In the genomic region with DNA sequence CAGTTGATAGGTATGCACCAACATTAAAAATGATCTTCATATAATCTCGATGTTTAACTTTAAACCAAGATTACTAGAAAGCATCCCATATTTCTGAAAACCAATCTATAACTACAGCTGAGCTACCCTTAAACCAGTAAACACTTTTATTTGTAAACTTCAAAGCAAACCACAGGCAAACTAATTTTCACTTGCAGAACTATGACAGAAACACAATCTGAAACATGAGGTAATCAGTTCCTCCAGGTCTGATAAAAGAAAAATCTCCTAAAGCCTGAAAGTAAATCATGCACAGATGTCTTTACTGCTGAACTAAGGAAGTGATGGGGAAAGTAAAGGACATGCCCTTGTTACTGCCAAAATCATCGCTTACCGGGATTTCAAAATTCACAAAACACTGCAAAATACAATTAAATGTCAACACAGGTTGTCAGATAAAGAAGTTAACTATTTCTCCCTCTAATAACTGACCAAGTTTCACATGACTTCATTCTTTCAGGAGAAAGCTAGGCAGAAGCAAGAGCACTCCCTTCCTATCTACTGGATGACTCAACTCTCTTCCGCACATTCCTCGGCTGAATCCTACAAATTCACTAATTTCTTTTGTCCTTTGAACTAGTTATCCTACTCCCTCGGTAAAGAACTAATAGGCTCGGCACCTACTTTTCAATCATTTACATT, we compare ENCODE assay signal across 8 cellular contexts. TPM values are rescaled to one million over a fixed set of nuclear protein-coding genes. Genes with fewer than 3 reads are reported as not detected.
DNase-seq lines count a peak whose midpoint lies in the region; ATAC-seq and TF ChIP-seq lines count a peak whose summit lies in the region.

No MANE protein-coding gene starts in this region.

- intact Hi-C loops in prostate gland (cut with DNase I): loop anchor here (5.0 kb wide), 1 partner anchor 450 kb away; the partner anchor contains the start of gene NUDT4

- WGBS in prostate gland: 14% methylated on average over 7 of the region's 7 CpGs

- H3K9me3 Mint-ChIP-seq in T-cell: no peaks in the 10 kb centered on the region

- H3K4me1 Mint-ChIP-seq in T-cell: peaks cover 42 to 49% (median 43%) of the 10 kb centered on the region in 3 donors

- TF ChIP-seq CTCF in fibroblast of pulmonary artery (IDR thresholded peaks at IDR 0.05; ENCODE audit: low read length, missing control alignments): no peak
- TF ChIP-seq CTCF in prostate gland (IDR thresholded peaks at IDR 0.05): no peak

- H3K27ac Mint-ChIP-seq in T-cell: peak overlapping the region; percentile 89 to 92

- no peaks in the 10 kb centered on the region for H3K9me3 ChIP-seq in ES-I3 (ENCODE audit: control insufficient read depth, insufficient read depth, low read length)
- H3K9me3 ChIP-seq in prostate gland: no peaks in the 10 kb centered on the region

- H3K36me3 ChIP-seq in ES-I3 (ENCODE audit: insufficient read depth, low read length) (no peaks in the 10 kb centered on the region), prostate gland (no peaks in the 10 kb centered on the region)

- CTCF ChIA-PET in T-cell (lab: Charles Lee): interaction anchor here (0.5 to 4.4 kb wide), 20 partner anchors 9 to 1614 kb away, joined by 3 to 12 read pairs (median 4); partner anchors contain the start of gene UBE2N (in 1 of the 2)

- no peak for DNase-seq in T-cell
- DNase-seq in fibroblast of pulmonary artery (ENCODE audit: low read depth): peak; percentile 89
- DNase-seq in prostate gland (ENCODE audit: low spot score): no peak

- H3K4me1 ChIP-seq in ES-I3 (ENCODE audit: insufficient read depth, low read length): peaks cover 18% of the 10 kb centered on the region
- no peaks in the 10 kb centered on the region for H3K4me1 ChIP-seq in prostate gland (replicated peaks)

- H3K4me3 ChIP-seq in fibroblast of pulmonary artery (replicated peaks; ENCODE audit: low read depth, low read length): peak overlapping the region; percentile 78
- H3K4me3 ChIP-seq in prostate gland: peak overlapping the region; percentile 85

- ATAC-seq in HG02981 (IDR thresholded peaks at IDR 0.05; ENCODE audit: unreplicated experiment) (peak; percentile 14), T-cell (replicated peaks in 1 of 4) (no peak), GM18505 (IDR thresholded peaks at IDR 0.05; ENCODE audit: unreplicated experiment) (no peak), GM21529 (IDR thresholded peaks at IDR 0.05; ENCODE audit: unreplicated experiment) (no peak), GM19397 (IDR thresholded peaks at IDR 0.05; ENCODE audit: unreplicated experiment) (no peak)

- no peaks in the 10 kb centered on the region for H3K27me3 ChIP-seq in prostate gland (replicated peaks; ENCODE audit: insufficient read depth)

- POLR2A ChIA-PET in T-cell (lab: Charles Lee): interaction anchor here in 1 of 2 donors (0.6 to 1.1 kb wide), 3 partner anchors 16 to 1611 kb away, joined by 3 to 4 read pairs (median 3); no protein-coding TSS in a partner anchor

- peaks cover 10% of the 10 kb centered on the region for H3K36me3 Mint-ChIP-seq in T-cell

- TF ChIP-seq POLR2A in prostate gland (IDR thresholded peaks at IDR 0.05): no peak
- no peak for TF ChIP-seq POLR2A in GM18505 (IDR thresholded peaks at IDR 0.05; ENCODE audit: borderline replicate concordance, extremely low read depth, insufficient read depth, insufficient read length)

- H3K27ac ChIP-seq in prostate gland: peak overlapping the region; percentile 93 to 98

- H3K9ac ChIP-seq in ES-I3 (ENCODE audit: low read depth, low read length): peak overlapping the region; percentile 76

- H3K4me3 Mint-ChIP-seq in T-cell: peak overlapping the region; percentile 81 to 86 (median 83)

- H3K27me3 Mint-ChIP-seq in T-cell: no peaks in the 10 kb centered on the region

RNA-seq across cellular contexts. Expression of gene EEA1, which starts 1.5 kb away (rescaled TPM):
- total RNA-seq in T-cell: 10 to 100 TPM; 21.4 to 29.5 (median 23.5) TPM
- 10 to 100 TPM; 18.6 to 22.6 TPM for total RNA-seq in prostate gland
